ENCODE assay signal across 1 cellular context in genomic region chr17:48960834-48961515, GRCh38.
TF ChIP-seq lines count a peak whose summit lies in the region.

No MANE protein-coding gene starts in this region.

TF ChIP-seq in HepG2, 621 proteins besides CTCF, POLR2A, EP300 and RAD21 (continued from another document and continues in another):
- TF ChIP-seq, protein P1, sequence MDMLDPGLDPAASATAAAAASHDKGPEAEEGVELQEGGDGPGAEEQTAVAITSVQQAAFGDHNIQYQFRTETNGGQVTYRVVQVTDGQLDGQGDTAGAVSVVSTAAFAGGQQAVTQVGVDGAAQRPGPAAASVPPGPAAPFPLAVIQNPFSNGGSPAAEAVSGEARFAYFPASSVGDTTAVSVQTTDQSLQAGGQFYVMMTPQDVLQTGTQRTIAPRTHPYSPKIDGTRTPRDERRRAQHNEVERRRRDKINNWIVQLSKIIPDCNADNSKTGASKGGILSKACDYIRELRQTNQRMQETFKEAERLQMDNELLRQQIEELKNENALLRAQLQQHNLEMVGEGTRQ (IDR thresholded peaks at IDR 0.05; ENCODE audit: low read depth, low read length): no peak
- TF ChIP-seq, protein P1 (CRISPR knock-in tag; IDR thresholded peaks at IDR 0.05; ENCODE audit: borderline replicate concordance): no peak
- TF ChIP-seq HMGXB3 (CRISPR knock-in tag; IDR thresholded peaks at IDR 0.05; ENCODE audit: borderline replicate concordance) (peak; percentile 33; the same call in 1 of the 2 replicates), SETDB1 (CRISPR knock-in tag; IDR thresholded peaks at IDR 0.05; ENCODE audit: borderline replicate concordance) (no peak), ZNF7 (CRISPR knock-in tag; IDR thresholded peaks at IDR 0.05) (no peak), XRCC5 (optimal IDR thresholded peaks at IDR 0.05; ENCODE audit: low read length) (no peak), YY1 (IDR thresholded peaks at IDR 0.05; ENCODE audit: insufficient read depth, insufficient replicate concordance, low read depth, low read length) (peak; percentile 20), ZNF382 (CRISPR knock-in tag; IDR thresholded peaks at IDR 0.05; ENCODE audit: borderline replicate concordance) (no peak), ZNF205 (CRISPR knock-in tag; IDR thresholded peaks at IDR 0.05) (no peak), ZNF607 (CRISPR knock-in tag; IDR thresholded peaks at IDR 0.05; ENCODE audit: borderline replicate concordance) (0 out of 2 replicates have a peak, but pooled peaks have one; percentile 42), ZNF333 (CRISPR knock-in tag; IDR thresholded peaks at IDR 0.05; ENCODE audit: borderline replicate concordance) (peak; percentile 52; the same call in 1 of the 2 replicates), GATAD1 (CRISPR knock-in tag; IDR thresholded peaks at IDR 0.05) (no peak), ZNF839 (CRISPR knock-in tag; IDR thresholded peaks at IDR 0.05; ENCODE audit: borderline replicate concordance) (no peak), BCL3 (CRISPR knock-in tag; IDR thresholded peaks at IDR 0.05) (no peak), TRIM24 (CRISPR knock-in tag; IDR thresholded peaks at IDR 0.05) (no peak), ZNF234 (CRISPR knock-in tag; conservative IDR thresholded peaks at IDR 0.05) (no peak), ZNF784 (CRISPR knock-in tag; IDR thresholded peaks at IDR 0.05; ENCODE audit: borderline replicate concordance) (0 out of 2 replicates have a peak, but pooled peaks have one; percentile 17), ZNF350 (CRISPR knock-in tag; IDR thresholded peaks at IDR 0.05; ENCODE audit: borderline replicate concordance, low read depth) (0 out of 2 replicates have a peak, but pooled peaks have one; percentile 9), ZNF501 (CRISPR knock-in tag; IDR thresholded peaks at IDR 0.05) (peak; percentile 72), ZFX (CRISPR knock-in tag; IDR thresholded peaks at IDR 0.05; ENCODE audit: low read depth) (peak; percentile 46; the same call in 1 of the 2 replicates), ZNF749 (CRISPR knock-in tag; IDR thresholded peaks at IDR 0.05; ENCODE audit: borderline replicate concordance) (no peak), KLF12 (CRISPR knock-in tag; IDR thresholded peaks at IDR 0.05; ENCODE audit: borderline replicate concordance) (0 out of 2 replicates have a peak, but pooled peaks have one; percentile 21), KDM4B (CRISPR knock-in tag; IDR thresholded peaks at IDR 0.05) (no peak), TFDP1 (CRISPR knock-in tag; IDR thresholded peaks at IDR 0.05; ENCODE audit: borderline replicate concordance) (peak; percentile 16; the same call in 1 of the 2 replicates), ATF3 (CRISPR knock-in tag; IDR thresholded peaks at IDR 0.05) (no peak), ZMYM3 (CRISPR knock-in tag; IDR thresholded peaks at IDR 0.05) (peak; percentile 62), ZKSCAN8 (CRISPR knock-in tag; IDR thresholded peaks at IDR 0.05; ENCODE audit: borderline replicate concordance) (no peak; the same call in 1 of the 2 replicates), CCDC6 (CRISPR knock-in tag; IDR thresholded peaks at IDR 0.05) (no peak; the same call in 1 of the 2 replicates), TCF7 (IDR thresholded peaks at IDR 0.05; ENCODE audit: low read depth) (no peak), ZFP82 (CRISPR knock-in tag; IDR thresholded peaks at IDR 0.05; ENCODE audit: borderline replicate concordance) (no peak), SNAPC2 (CRISPR knock-in tag; IDR thresholded peaks at IDR 0.05) (0 out of 2 replicates have a peak, but pooled peaks have one; percentile 46)
- TF ChIP-seq, protein P2, sequence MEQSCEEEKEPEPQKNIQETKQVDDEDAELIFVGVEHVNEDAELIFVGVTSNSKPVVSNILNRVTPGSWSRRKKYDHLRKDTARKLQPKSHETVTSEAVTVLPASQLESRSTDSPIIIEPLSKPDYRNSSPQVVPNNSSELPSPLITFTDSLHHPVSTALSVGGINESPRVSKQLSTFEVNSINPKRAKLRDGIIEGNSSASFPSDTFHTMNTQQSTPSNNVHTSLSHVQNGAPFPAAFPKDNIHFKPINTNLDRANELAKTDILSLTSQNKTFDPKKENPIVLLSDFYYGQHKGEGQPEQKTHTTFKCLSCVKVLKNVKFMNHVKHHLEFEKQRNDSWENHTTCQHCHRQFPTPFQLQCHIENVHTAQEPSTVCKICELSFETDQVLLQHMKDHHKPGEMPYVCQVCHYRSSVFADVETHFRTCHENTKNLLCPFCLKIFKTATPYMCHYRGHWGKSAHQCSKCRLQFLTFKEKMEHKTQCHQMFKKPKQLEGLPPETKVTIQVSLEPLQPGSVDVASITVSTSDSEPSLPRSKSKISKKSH (CRISPR knock-in tag; IDR thresholded peaks at IDR 0.05; ENCODE audit: borderline replicate concordance): 0 out of 2 replicates have a peak, but pooled peaks have one; percentile 23
- TF ChIP-seq, protein P3, sequence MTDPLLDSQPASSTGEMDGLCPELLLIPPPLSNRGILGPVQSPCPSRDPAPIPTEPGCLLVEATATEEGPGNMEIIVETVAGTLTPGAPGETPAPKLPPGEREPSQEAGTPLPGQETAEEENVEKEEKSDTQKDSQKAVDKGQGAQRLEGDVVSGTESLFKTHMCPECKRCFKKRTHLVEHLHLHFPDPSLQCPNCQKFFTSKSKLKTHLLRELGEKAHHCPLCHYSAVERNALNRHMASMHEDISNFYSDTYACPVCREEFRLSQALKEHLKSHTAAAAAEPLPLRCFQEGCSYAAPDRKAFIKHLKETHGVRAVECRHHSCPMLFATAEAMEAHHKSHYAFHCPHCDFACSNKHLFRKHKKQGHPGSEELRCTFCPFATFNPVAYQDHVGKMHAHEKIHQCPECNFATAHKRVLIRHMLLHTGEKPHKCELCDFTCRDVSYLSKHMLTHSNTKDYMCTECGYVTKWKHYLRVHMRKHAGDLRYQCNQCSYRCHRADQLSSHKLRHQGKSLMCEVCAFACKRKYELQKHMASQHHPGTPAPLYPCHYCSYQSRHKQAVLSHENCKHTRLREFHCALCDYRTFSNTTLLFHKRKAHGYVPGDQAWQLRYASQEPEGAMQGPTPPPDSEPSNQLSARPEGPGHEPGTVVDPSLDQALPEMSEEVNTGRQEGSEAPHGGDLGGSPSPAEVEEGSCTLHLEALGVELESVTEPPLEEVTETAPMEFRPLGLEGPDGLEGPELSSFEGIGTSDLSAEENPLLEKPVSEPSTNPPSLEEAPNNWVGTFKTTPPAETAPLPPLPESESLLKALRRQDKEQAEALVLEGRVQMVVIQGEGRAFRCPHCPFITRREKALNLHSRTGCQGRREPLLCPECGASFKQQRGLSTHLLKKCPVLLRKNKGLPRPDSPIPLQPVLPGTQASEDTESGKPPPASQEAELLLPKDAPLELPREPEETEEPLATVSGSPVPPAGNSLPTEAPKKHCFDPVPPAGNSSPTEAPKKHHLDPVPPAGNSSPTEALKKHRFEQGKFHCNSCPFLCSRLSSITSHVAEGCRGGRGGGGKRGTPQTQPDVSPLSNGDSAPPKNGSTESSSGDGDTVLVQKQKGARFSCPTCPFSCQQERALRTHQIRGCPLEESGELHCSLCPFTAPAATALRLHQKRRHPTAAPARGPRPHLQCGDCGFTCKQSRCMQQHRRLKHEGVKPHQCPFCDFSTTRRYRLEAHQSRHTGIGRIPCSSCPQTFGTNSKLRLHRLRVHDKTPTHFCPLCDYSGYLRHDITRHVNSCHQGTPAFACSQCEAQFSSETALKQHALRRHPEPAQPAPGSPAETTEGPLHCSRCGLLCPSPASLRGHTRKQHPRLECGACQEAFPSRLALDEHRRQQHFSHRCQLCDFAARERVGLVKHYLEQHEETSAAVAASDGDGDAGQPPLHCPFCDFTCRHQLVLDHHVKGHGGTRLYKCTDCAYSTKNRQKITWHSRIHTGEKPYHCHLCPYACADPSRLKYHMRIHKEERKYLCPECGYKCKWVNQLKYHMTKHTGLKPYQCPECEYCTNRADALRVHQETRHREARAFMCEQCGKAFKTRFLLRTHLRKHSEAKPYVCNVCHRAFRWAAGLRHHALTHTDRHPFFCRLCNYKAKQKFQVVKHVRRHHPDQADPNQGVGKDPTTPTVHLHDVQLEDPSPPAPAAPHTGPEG (CRISPR knock-in tag; IDR thresholded peaks at IDR 0.05): peak; percentile 27; the same call in 1 of the 2 replicates
- TF ChIP-seq, protein P4, sequence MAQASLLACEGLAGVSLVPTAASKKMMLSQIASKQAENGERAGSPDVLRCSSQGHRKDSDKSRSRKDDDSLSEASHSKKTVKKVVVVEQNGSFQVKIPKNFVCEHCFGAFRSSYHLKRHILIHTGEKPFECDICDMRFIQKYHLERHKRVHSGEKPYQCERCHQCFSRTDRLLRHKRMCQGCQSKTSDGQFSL (CRISPR knock-in tag; IDR thresholded peaks at IDR 0.05): peak; percentile 31; the same call in 1 of the 2 replicates
- TF ChIP-seq, protein P5, sequence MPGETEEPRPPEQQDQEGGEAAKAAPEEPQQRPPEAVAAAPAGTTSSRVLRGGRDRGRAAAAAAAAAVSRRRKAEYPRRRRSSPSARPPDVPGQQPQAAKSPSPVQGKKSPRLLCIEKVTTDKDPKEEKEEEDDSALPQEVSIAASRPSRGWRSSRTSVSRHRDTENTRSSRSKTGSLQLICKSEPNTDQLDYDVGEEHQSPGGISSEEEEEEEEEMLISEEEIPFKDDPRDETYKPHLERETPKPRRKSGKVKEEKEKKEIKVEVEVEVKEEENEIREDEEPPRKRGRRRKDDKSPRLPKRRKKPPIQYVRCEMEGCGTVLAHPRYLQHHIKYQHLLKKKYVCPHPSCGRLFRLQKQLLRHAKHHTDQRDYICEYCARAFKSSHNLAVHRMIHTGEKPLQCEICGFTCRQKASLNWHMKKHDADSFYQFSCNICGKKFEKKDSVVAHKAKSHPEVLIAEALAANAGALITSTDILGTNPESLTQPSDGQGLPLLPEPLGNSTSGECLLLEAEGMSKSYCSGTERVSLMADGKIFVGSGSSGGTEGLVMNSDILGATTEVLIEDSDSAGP (CRISPR knock-in tag; IDR thresholded peaks at IDR 0.05; ENCODE audit: borderline replicate concordance): no peak; the same call in 1 of the 2 replicates
